ENCODE assay signal across 8 cellular contexts in the genomic region with DNA sequence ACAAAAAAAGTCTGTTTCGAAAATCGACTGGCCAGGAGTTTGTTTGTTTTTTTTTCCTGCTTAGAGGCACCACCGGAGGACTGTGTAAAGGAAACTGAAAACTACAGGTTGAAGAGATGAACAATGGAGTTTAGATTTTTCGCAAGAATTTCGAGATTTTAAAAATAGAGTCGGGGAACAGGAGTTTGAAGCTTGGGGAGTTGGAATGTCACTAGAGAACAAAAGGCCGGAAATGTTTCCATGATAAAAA. TPM values are rescaled to one million over a fixed set of nuclear protein-coding genes. Genes with fewer than 3 reads are reported as not detected.
A peak's percentile ranks its signal among the peaks of the same experiment; 100 is the strongest.
DNase-seq lines count a peak whose midpoint lies in the region; ATAC-seq, FAIRE-seq and TF ChIP-seq lines count a peak whose summit lies in the region.

No MANE protein-coding gene starts in this region.

- no peak for TF ChIP-seq POLR2A in A549 (IDR thresholded peaks at IDR 0.05; ENCODE audit: low read length)
- TF ChIP-seq POLR2A in erythroblast (IDR thresholded peaks at IDR 0.05; ENCODE audit: low read length): no peak

- H3K36me3 ChIP-seq in brain microvascular endothelial cell (replicated peaks): peaks cover 3% of the 10 kb centered on the region

- peak overlapping the region; percentile 91 for H3K4me3 ChIP-seq in A549
- peak overlapping the region; percentile 88 for H3K4me3 ChIP-seq in brain microvascular endothelial cell (ENCODE audit: low read depth, low read length)
- H3K4me3 ChIP-seq in mononuclear cell (ENCODE audit: low read length): peak overlapping the region; percentile 89

- H3K4me3 Mint-ChIP-seq in HFFc6: peak overlapping the region; percentile 98

- H3K9me3 Mint-ChIP-seq in HFFc6: no peaks in the 10 kb centered on the region

- peak overlapping the region; percentile 96 to 100 for H3K27ac ChIP-seq in A549
- H3K27ac ChIP-seq in brain microvascular endothelial cell: peak overlapping the region; percentile 92

- peaks cover 41% of the 10 kb centered on the region for H3K4me1 ChIP-seq in A549
- peaks cover 32% of the 10 kb centered on the region for H3K4me1 ChIP-seq in mononuclear cell (ENCODE audit: insufficient read depth, low read length)

- H3K36me3 Mint-ChIP-seq in HFFc6 (ENCODE audit: low read depth): peaks cover 10% of the 10 kb centered on the region

- CTCF ChIA-PET in A549 (lab: Yijun Ruan, JAX): interaction anchor here (0.6 to 1.2 kb wide), 6 partner anchors 9 to 738 kb away, joined by 3 to 7 read pairs (median 3); no protein-coding TSS in a partner anchor

- DNase-seq in A549 (ENCODE audit: low read depth in 1 of 2, low spot score in 1 of 2) (no peak), HFFc6 (no peak), brain microvascular endothelial cell (no peak), epidermal melanocyte (ENCODE audit: insufficient read length, low spot score) (no peak), germinal center (ENCODE audit: low spot score) (no peak), erythroblast (lab: John Stamatoyannopoulos, UW) (no peak)

- TF ChIP-seq RAD21 in A549 (conservative IDR thresholded peaks at IDR 0.05 in 1 of 2, IDR thresholded peaks at IDR 0.05 in 1 of 2): no peak

- H3K27ac Mint-ChIP-seq in HFFc6: peak overlapping the region; percentile 94

- peaks cover 53% of the 10 kb centered on the region for H3K4me1 Mint-ChIP-seq in HFFc6 (ENCODE audit: low read depth)

- peaks cover 2% of the 10 kb centered on the region; the same call in 1 of the 2 replicates for H3K27me3 Mint-ChIP-seq in HFFc6 (ENCODE audit: insufficient read depth)

- WGBS in A549 (ENCODE audit: missing lambda C conversion rate): 1% methylated on average over 7 of the region's 7 CpGs

- TF ChIP-seq CTCF in A549 (IDR thresholded peaks at IDR 0.05) (no peak), HFFc6 (IDR thresholded peaks at IDR 0.05) (no peak), brain microvascular endothelial cell (IDR thresholded peaks at IDR 0.05; ENCODE audit: low read depth, low read length, missing control alignments) (no peak)

- POLR2A ChIA-PET in A549 (lab: Yijun Ruan, JAX): no interaction called here

- no peak for TF ChIP-seq EP300 in A549 (IDR thresholded peaks at IDR 0.05)

- H3K9me3 ChIP-seq in A549 (no peaks in the 10 kb centered on the region), mononuclear cell (ENCODE audit: low read depth, low read length) (no peaks in the 10 kb centered on the region)

- in situ Hi-C loops in brain microvascular endothelial cell (cut with HindIII; ENCODE audit: low pct_ligation_motif_present, low sequenced_read_pairs): loop anchor here (25.0 kb wide), 2 partner anchors 229 to 554 kb away; no protein-coding TSS in a partner anchor

- peak overlapping the region; percentile 92 for H3K4me2 ChIP-seq in A549

- ATAC-seq in A549 (no peak), GM19351 (IDR thresholded peaks at IDR 0.05; ENCODE audit: unreplicated experiment) (no peak)

- FAIRE-seq in A549 (lab: Jason Lieb, UNC): no peak

- H3K27me3 ChIP-seq in brain microvascular endothelial cell (replicated peaks): no peaks in the 10 kb centered on the region
- H3K27me3 ChIP-seq in mononuclear cell (ENCODE audit: insufficient read depth, low read length): no peaks in the 10 kb centered on the region

TF ChIP-seq in A549, 52 proteins besides CTCF, POLR2A, EP300 and RAD21:
- no peak for TF ChIP-seq CBX2 (IDR thresholded peaks at IDR 0.05; ENCODE audit: borderline replicate concordance, low read depth)
- TF ChIP-seq MAFK (IDR thresholded peaks at IDR 0.05; ENCODE audit: partially characterized antibody): no peak
- TF ChIP-seq, protein P1, sequence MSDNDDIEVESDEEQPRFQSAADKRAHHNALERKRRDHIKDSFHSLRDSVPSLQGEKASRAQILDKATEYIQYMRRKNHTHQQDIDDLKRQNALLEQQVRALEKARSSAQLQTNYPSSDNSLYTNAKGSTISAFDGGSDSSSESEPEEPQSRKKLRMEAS (IDR thresholded peaks at IDR 0.05): no peak
- TF ChIP-seq, protein P2, sequence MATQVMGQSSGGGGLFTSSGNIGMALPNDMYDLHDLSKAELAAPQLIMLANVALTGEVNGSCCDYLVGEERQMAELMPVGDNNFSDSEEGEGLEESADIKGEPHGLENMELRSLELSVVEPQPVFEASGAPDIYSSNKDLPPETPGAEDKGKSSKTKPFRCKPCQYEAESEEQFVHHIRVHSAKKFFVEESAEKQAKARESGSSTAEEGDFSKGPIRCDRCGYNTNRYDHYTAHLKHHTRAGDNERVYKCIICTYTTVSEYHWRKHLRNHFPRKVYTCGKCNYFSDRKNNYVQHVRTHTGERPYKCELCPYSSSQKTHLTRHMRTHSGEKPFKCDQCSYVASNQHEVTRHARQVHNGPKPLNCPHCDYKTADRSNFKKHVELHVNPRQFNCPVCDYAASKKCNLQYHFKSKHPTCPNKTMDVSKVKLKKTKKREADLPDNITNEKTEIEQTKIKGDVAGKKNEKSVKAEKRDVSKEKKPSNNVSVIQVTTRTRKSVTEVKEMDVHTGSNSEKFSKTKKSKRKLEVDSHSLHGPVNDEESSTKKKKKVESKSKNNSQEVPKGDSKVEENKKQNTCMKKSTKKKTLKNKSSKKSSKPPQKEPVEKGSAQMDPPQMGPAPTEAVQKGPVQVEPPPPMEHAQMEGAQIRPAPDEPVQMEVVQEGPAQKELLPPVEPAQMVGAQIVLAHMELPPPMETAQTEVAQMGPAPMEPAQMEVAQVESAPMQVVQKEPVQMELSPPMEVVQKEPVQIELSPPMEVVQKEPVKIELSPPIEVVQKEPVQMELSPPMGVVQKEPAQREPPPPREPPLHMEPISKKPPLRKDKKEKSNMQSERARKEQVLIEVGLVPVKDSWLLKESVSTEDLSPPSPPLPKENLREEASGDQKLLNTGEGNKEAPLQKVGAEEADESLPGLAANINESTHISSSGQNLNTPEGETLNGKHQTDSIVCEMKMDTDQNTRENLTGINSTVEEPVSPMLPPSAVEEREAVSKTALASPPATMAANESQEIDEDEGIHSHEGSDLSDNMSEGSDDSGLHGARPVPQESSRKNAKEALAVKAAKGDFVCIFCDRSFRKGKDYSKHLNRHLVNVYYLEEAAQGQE (IDR thresholded peaks at IDR 0.05): no peak

RNA-seq across cellular contexts. Expression of a gene that starts 1.8 kb away (rescaled TPM):
- polyA plus RNA-seq in A549 (2011; rRNA removed) (90.5 and 98.2 TPM in 2 replicates), A549 (2017; fragmentation: RNase III; extraction: RNeasy Plus Mini Kit Qiagen cat#74134 plus additional on column Dnase treatment) (69.5 to 74.5 TPM (median 71.9 TPM) in 3 replicates)
- polyA plus RNA-seq in A549 (2012; cell fraction: cytosol; rRNA removed): 61.4 and 77.8 TPM in 2 replicates
- polyA plus RNA-seq in A549 (2012; cell fraction: nucleus; rRNA removed): 50.1 and 51.2 TPM in 2 replicates
- polyA minus RNA-seq in A549 (2011; rRNA and poly(A)+ RNA removed): 184 and 220 TPM in 2 replicates
- 10 to 100 TPM; 71.3 to 90.5 (median 85.1) TPM for total RNA-seq in HFFc6 (2021; fragmentation: NEBNext Ultra II Directional; extraction: Animal tissue kit (Norgen Biotek cat#: 25700))
- 167 TPM for total RNA-seq in mononuclear cell
